1 cellular context compared by ENCODE assay signal in the genomic region with DNA sequence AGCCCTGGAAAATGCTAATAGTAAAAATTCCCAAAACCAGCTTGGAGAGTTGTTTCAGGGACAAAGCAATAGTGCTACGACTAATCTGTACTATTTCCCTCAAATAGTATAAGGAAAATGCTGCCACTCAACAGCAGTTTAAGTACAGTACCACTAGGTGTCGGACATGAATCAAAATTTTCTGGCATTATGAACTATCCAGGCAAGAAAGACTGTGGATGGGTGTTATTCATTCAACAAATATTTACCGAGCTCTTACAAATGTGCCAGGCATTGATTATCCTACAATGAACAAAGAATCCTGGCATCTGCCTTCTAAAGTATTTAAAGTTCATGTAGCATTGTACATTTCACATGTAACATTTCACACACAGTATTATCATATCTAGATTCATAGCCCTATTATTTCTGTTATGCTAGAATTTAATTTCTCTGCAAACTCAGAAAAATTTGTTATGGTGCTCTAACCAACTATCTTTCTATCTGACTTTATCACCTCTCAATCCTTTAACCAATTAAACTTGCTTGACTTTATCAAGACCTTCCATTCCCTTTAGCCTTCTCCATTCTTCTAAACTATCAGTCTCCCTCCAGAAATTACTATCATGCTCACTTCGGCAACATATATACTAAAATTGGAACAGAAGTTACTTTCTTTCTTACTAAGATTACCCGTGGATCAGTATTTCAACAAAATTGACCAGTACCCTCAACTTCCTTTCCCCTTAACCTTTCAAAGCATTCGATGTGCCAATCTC.
TF ChIP-seq lines count a peak whose summit lies in the region.

No MANE protein-coding gene starts in this region.

TF ChIP-seq in HepG2, 621 proteins besides CTCF, POLR2A, EP300 and RAD21 (continued from another document and continues in another):
- TF ChIP-seq MLXIP (CRISPR knock-in tag; IDR thresholded peaks at IDR 0.05; ENCODE audit: borderline replicate concordance) (no peak), ZNF33A (CRISPR knock-in tag; IDR thresholded peaks at IDR 0.05; ENCODE audit: borderline replicate concordance) (no peak), TCF7L2 (IDR thresholded peaks at IDR 0.05; ENCODE audit: low read depth, low read length) (no peak), TEF (CRISPR knock-in tag; IDR thresholded peaks at IDR 0.05) (no peak), DMAP1 (CRISPR knock-in tag; IDR thresholded peaks at IDR 0.05) (no peak), HNRNPL (IDR thresholded peaks at IDR 0.05; ENCODE audit: low read depth, low read length) (no peak), STAT5B (CRISPR knock-in tag; IDR thresholded peaks at IDR 0.05) (no peak), NFIC (IDR thresholded peaks at IDR 0.05; ENCODE audit: low read length) (peak; percentile 45; the same call in 1 of the 2 replicates), ZSCAN5A (CRISPR knock-in tag; IDR thresholded peaks at IDR 0.05; ENCODE audit: borderline replicate concordance) (no peak), ZNF775 (CRISPR knock-in tag; IDR thresholded peaks at IDR 0.05; ENCODE audit: borderline replicate concordance) (no peak), HMG20B (CRISPR knock-in tag; conservative IDR thresholded peaks at IDR 0.05) (no peak), ZNF562 (CRISPR knock-in tag; IDR thresholded peaks at IDR 0.05; ENCODE audit: borderline replicate concordance) (no peak), FOSL1 (CRISPR knock-in tag; IDR thresholded peaks at IDR 0.05; ENCODE audit: borderline replicate concordance) (peak; percentile 40; the same call in 1 of the 2 replicates), HMG20A (CRISPR knock-in tag; IDR thresholded peaks at IDR 0.05; ENCODE audit: borderline replicate concordance) (peak; percentile 60; the same call in 1 of the 2 replicates), ZZZ3 (CRISPR knock-in tag; IDR thresholded peaks at IDR 0.05; ENCODE audit: borderline replicate concordance) (no peak), CCAR2 (optimal IDR thresholded peaks at IDR 0.05; ENCODE audit: low read depth, low read length) (no peak), HDAC1 (CRISPR knock-in tag; IDR thresholded peaks at IDR 0.05) (peak; percentile 21; the same call in 1 of the 2 replicates), ASH2L (IDR thresholded peaks at IDR 0.05; ENCODE audit: insufficient read length, low read depth, low read length) (peak; percentile 34), ZNF431 (CRISPR knock-in tag; IDR thresholded peaks at IDR 0.05; ENCODE audit: borderline replicate concordance, low read depth) (no peak), PHF8 (CRISPR knock-in tag; IDR thresholded peaks at IDR 0.05) (no peak), YY1 (IDR thresholded peaks at IDR 0.05; ENCODE audit: insufficient read depth, insufficient replicate concordance, low read depth, low read length) (no peak), ZNF337 (CRISPR knock-in tag; IDR thresholded peaks at IDR 0.05; ENCODE audit: borderline replicate concordance, low read depth) (no peak), ZBTB40 (IDR thresholded peaks at IDR 0.05) (no peak), ZBTB40 (CRISPR knock-in tag; IDR thresholded peaks at IDR 0.05) (no peak), NPAS2 (CRISPR knock-in tag; IDR thresholded peaks at IDR 0.05; ENCODE audit: borderline replicate concordance) (no peak), NCOA5 (CRISPR knock-in tag; IDR thresholded peaks at IDR 0.05) (no peak)
- TF ChIP-seq, protein P1, sequence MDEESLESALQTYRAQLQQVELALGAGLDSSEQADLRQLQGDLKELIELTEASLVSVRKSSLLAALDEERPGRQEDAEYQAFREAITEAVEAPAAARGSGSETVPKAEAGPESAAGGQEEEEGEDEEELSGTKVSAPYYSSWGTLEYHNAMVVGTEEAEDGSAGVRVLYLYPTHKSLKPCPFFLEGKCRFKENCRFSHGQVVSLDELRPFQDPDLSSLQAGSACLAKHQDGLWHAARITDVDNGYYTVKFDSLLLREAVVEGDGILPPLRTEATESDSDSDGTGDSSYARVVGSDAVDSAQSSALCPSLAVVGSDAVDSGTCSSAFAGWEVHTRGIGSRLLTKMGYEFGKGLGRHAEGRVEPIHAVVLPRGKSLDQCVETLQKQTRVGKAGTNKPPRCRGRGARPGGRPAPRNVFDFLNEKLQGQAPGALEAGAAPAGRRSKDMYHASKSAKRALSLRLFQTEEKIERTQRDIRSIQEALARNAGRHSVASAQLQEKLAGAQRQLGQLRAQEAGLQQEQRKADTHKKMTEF (CRISPR knock-in tag; IDR thresholded peaks at IDR 0.05): no peak
- TF ChIP-seq, protein P2, sequence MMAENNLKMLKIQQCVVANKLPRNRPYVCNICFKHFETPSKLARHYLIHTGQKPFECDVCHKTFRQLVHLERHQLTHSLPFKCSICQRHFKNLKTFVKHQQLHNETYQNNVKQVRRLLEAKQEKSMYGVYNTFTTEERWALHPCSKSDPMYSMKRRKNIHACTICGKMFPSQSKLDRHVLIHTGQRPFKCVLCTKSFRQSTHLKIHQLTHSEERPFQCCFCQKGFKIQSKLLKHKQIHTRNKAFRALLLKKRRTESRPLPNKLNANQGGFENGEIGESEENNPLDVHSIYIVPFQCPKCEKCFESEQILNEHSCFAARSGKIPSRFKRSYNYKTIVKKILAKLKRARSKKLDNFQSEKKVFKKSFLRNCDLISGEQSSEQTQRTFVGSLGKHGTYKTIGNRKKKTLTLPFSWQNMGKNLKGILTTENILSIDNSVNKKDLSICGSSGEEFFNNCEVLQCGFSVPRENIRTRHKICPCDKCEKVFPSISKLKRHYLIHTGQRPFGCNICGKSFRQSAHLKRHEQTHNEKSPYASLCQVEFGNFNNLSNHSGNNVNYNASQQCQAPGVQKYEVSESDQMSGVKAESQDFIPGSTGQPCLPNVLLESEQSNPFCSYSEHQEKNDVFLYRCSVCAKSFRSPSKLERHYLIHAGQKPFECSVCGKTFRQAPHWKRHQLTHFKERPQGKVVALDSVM (CRISPR knock-in tag; IDR thresholded peaks at IDR 0.05): no peak
- TF ChIP-seq, protein P3, sequence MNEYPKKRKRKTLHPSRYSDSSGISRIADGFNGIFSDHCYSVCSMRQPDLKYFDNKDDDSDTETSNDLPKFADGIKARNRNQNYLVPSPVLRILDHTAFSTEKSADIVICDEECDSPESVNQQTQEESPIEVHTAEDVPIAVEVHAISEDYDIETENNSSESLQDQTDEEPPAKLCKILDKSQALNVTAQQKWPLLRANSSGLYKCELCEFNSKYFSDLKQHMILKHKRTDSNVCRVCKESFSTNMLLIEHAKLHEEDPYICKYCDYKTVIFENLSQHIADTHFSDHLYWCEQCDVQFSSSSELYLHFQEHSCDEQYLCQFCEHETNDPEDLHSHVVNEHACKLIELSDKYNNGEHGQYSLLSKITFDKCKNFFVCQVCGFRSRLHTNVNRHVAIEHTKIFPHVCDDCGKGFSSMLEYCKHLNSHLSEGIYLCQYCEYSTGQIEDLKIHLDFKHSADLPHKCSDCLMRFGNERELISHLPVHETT (CRISPR knock-in tag; conservative IDR thresholded peaks at IDR 0.05): no peak
- TF ChIP-seq, protein P4, sequence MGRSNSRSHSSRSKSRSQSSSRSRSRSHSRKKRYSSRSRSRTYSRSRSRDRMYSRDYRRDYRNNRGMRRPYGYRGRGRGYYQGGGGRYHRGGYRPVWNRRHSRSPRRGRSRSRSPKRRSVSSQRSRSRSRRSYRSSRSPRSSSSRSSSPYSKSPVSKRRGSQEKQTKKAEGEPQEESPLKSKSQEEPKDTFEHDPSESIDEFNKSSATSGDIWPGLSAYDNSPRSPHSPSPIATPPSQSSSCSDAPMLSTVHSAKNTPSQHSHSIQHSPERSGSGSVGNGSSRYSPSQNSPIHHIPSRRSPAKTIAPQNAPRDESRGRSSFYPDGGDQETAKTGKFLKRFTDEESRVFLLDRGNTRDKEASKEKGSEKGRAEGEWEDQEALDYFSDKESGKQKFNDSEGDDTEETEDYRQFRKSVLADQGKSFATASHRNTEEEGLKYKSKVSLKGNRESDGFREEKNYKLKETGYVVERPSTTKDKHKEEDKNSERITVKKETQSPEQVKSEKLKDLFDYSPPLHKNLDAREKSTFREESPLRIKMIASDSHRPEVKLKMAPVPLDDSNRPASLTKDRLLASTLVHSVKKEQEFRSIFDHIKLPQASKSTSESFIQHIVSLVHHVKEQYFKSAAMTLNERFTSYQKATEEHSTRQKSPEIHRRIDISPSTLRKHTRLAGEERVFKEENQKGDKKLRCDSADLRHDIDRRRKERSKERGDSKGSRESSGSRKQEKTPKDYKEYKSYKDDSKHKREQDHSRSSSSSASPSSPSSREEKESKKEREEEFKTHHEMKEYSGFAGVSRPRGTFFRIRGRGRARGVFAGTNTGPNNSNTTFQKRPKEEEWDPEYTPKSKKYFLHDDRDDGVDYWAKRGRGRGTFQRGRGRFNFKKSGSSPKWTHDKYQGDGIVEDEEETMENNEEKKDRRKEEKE (IDR thresholded peaks at IDR 0.05): no peak
